In genomic region chr6:136612666-136613389, GRCh38 we compare ENCODE assay signal across 18 cellular contexts.
DNase-seq lines count a peak whose midpoint lies in the region; ATAC-seq and TF ChIP-seq lines count a peak whose summit lies in the region.
"Had no signal": no experiment of that assay in that cellular context is flagged by ENCODE, and none has a peak within 500 bp of the region (broad histone marks: within the 10 kb centered on the region; RNA-seq: fewer than 3 reads in every experiment).

No MANE protein-coding gene starts in this region.

- H2AFZ ChIP-seq in ACC112 (ENCODE audit: low read length, unreplicated experiment) (no peak overlapping the region), osteoblast (ENCODE audit: low read length) (no peak overlapping the region)

- no peaks in the 10 kb centered on the region; the same call in none of the 2 replicates for H3K27me3 Mint-ChIP-seq in HFFc6 (ENCODE audit: insufficient read depth)
- H3K27me3 Mint-ChIP-seq in WTC11 (ENCODE audit: low read depth), result no peaks in the 10 kb centered on the region
- no peaks in the 10 kb centered on the region for H3K27me3 Mint-ChIP-seq in activated CD4-positive, alpha-beta memory T cell treated with anti-CD3 and anti-CD28 coated beads for 36 hours
- H3K27me3 Mint-ChIP-seq: CD4-positive, alpha-beta memory T cell had no signal

- H3K4me3 ChIP-seq in ACC112 (ENCODE audit: low read depth, low read length) (no peak overlapping the region), osteoblast (ENCODE audit: insufficient read depth, low read length) (no peak overlapping the region), heart left ventricle (no peak overlapping the region)

- H4K20me1 ChIP-seq in osteoblast (ENCODE audit: insufficient read depth, low read length), result no peaks in the 10 kb centered on the region

- H3K79me2 ChIP-seq in ACC112 (ENCODE audit: control insufficient read depth, insufficient read depth, low read length, unreplicated experiment) (no peaks in the 10 kb centered on the region), osteoblast (ENCODE audit: insufficient read depth, low read length) (no peaks in the 10 kb centered on the region)

- CTCF ChIA-PET in WTC11 (lab: Charles Lee), result interaction anchor here (1.0 to 2.2 kb wide), 3 partner anchors 11 to 180 kb away, joined by 3 to 16 read pairs (median 6); partner anchors contain the start of gene MAP3K5
- CTCF ChIA-PET in activated CD4-positive, alpha-beta memory T cell treated with anti-CD3 and anti-CD28 coated beads for 36 hours (lab: Charles Lee), result interaction anchor here (1.1 to 4.0 kb wide), 3 partner anchors 32 to 179 kb away, joined by 3 to 19 read pairs (median 14); partner anchors contain the start of gene MAP3K5

- H3K27ac Mint-ChIP-seq in HFFc6 (peak overlapping the region; percentile 88), WTC11 (no peak overlapping the region)
- no peak overlapping the region for H3K27ac Mint-ChIP-seq in activated CD4-positive, alpha-beta memory T cell treated with anti-CD3 and anti-CD28 coated beads for 36 hours

- ATAC-seq in WTC11 (peak; percentile 43), heart left ventricle (no peak)

- intact Hi-C loops in heart left ventricle (cut with DNase I), result no loop called here
- intact Hi-C loops in activated CD4-positive, alpha-beta memory T cell treated with anti-CD3 and anti-CD28 coated beads for 36 hours (cut with micrococcal nuclease), result no loop called here

- peaks cover 77% of the 10 kb centered on the region for H3K4me1 Mint-ChIP-seq in HFFc6 (ENCODE audit: low read depth)
- peaks cover 60% of the 10 kb centered on the region for H3K4me1 Mint-ChIP-seq in WTC11
- H3K4me1 Mint-ChIP-seq in activated CD4-positive, alpha-beta memory T cell treated with anti-CD3 and anti-CD28 coated beads for 36 hours (ENCODE audit: low read depth), result peaks cover 15% of the 10 kb centered on the region

- H3K4me1 ChIP-seq in ACC112 (ENCODE audit: control insufficient read depth, insufficient read depth, low read length, unreplicated experiment) (peaks cover 63% of the 10 kb centered on the region), osteoblast (ENCODE audit: insufficient read depth, low read length) (peaks cover 41% of the 10 kb centered on the region), heart left ventricle (peaks cover 0 to 30% (median 0%) of the 10 kb centered on the region in 12 donors)

- H3K36me3 Mint-ChIP-seq in HFFc6 (ENCODE audit: low read depth) (peaks cover 47% of the 10 kb centered on the region), WTC11 (no peaks in the 10 kb centered on the region)
- H3K36me3 Mint-ChIP-seq in activated CD4-positive, alpha-beta memory T cell treated with anti-CD3 and anti-CD28 coated beads for 36 hours, result peaks cover 3% of the 10 kb centered on the region

- DNase-seq in HFFc6 (no peak), WTC11 (ENCODE audit: low spot score) (no peak), osteoblast (ENCODE audit: insufficient read length, low spot score, missing footprints) (no peak), COLO668 (lab: John Stamatoyannopoulos, UW; ENCODE audit: unreplicated experiment) (no peak), heart left ventricle (no peak)
- no peak for DNase-seq in activated CD4-positive, alpha-beta memory T cell treated with anti-CD3 and anti-CD28 coated beads for 36 hours
- DNase-seq: CD4-positive, alpha-beta memory T cell; DMS79; Karpas-422; MM.1S; NCI-H1092 treated with DMSO at 0.1 percent for 48 hours; NCI-H1694 treated with DMSO at 0.1 percent for 48 hours; NCI-H2107; NCI-H345; NCI-H526; OCI-M1; SHP77 treated with DMSO at 0.1 percent for 48 hours had no signal

- no peak overlapping the region for H3K4me3 Mint-ChIP-seq in HFFc6
- H3K4me3 Mint-ChIP-seq in WTC11, result peak overlapping the region; percentile 11; the same call in 1 of the 2 replicates
- no peak overlapping the region for H3K4me3 Mint-ChIP-seq in activated CD4-positive, alpha-beta memory T cell treated with anti-CD3 and anti-CD28 coated beads for 36 hours
- H3K4me3 Mint-ChIP-seq: CD4-positive, alpha-beta memory T cell had no signal

- TF ChIP-seq CTCF in HFFc6 (IDR thresholded peaks at IDR 0.05), result no peak
- TF ChIP-seq CTCF in WTC11 (IDR thresholded peaks at IDR 0.05), result no peak
- no peak for TF ChIP-seq CTCF in osteoblast (IDR thresholded peaks at IDR 0.05; ENCODE audit: extremely low read depth, low read depth, low read length)
- no peak for TF ChIP-seq CTCF in heart left ventricle (IDR thresholded peaks at IDR 0.05)

- 86 to 89% (median 87%) methylated on average over 6 of the region's 6 CpGs for WGBS in heart left ventricle, 4 donors

- H3K27me3 ChIP-seq in ACC112 (ENCODE audit: insufficient read depth, low read length), result no peaks in the 10 kb centered on the region
- H3K27me3 ChIP-seq in osteoblast (ENCODE audit: insufficient read depth, low read length), result no peaks in the 10 kb centered on the region
- no peaks in the 10 kb centered on the region for H3K27me3 ChIP-seq in heart left ventricle

- POLR2A ChIA-PET in WTC11 (lab: Charles Lee), result no interaction called here
- POLR2A ChIA-PET in activated CD4-positive, alpha-beta memory T cell treated with anti-CD3 and anti-CD28 coated beads for 36 hours (lab: Charles Lee), result no interaction called here

- H3K4me2 ChIP-seq in osteoblast (ENCODE audit: insufficient read depth, low read length), result no peak overlapping the region

- H3K27ac ChIP-seq in ACC112 (ENCODE audit: low read depth, low read length), result peak overlapping the region; percentile 60
- H3K27ac ChIP-seq in osteoblast (ENCODE audit: low read depth, low read length), result peak overlapping the region; percentile 0
- H3K27ac ChIP-seq in heart left ventricle, result no peak overlapping the region

- no peak for TF ChIP-seq POLR2A in heart left ventricle (IDR thresholded peaks at IDR 0.05)

- no peaks in the 10 kb centered on the region; the same call in 1 of the 2 replicates for H3K9me3 Mint-ChIP-seq in HFFc6
- no peaks in the 10 kb centered on the region for H3K9me3 Mint-ChIP-seq in WTC11
- H3K9me3 Mint-ChIP-seq in activated CD4-positive, alpha-beta memory T cell treated with anti-CD3 and anti-CD28 coated beads for 36 hours, result no peaks in the 10 kb centered on the region
- H3K9me3 Mint-ChIP-seq: CD4-positive, alpha-beta memory T cell had no signal

- H3K9me3 ChIP-seq in osteoblast (ENCODE audit: low read depth, low read length) (no peaks in the 10 kb centered on the region), heart left ventricle (no peaks in the 10 kb centered on the region)

- H3K36me3 ChIP-seq in ACC112 (ENCODE audit: insufficient read depth, low read length), result no peaks in the 10 kb centered on the region
- no peaks in the 10 kb centered on the region for H3K36me3 ChIP-seq in osteoblast (ENCODE audit: insufficient read depth, low read length)
- H3K36me3 ChIP-seq in heart left ventricle, result peaks cover 0 to 37% (median 16%) of the 10 kb centered on the region in 9 donors

TF ChIP-seq in WTC11, 78 proteins besides CTCF, POLR2A, EP300 and RAD21 (continues in another document):
- TF ChIP-seq ELF4 (CRISPR knock-in tag; IDR thresholded peaks at IDR 0.05; ENCODE audit: low read depth), result no peak
- no peak for TF ChIP-seq OVOL2 (CRISPR knock-in tag; IDR thresholded peaks at IDR 0.05; ENCODE audit: borderline replicate concordance)
- TF ChIP-seq HMGA2 (CRISPR knock-in tag; IDR thresholded peaks at IDR 0.05), result no peak
- TF ChIP-seq KAT7 (CRISPR knock-in tag; IDR thresholded peaks at IDR 0.05; ENCODE audit: borderline replicate concordance), result no peak
- TF ChIP-seq AR (CRISPR knock-in tag; IDR thresholded peaks at IDR 0.05), result no peak
- TF ChIP-seq NR2C2 (CRISPR knock-in tag; IDR thresholded peaks at IDR 0.05), result no peak
- no peak for TF ChIP-seq TEAD4 (CRISPR knock-in tag; IDR thresholded peaks at IDR 0.05)
- no peak for TF ChIP-seq MYBL2 (CRISPR knock-in tag; IDR thresholded peaks at IDR 0.05)
- no peak for TF ChIP-seq IRF2 (CRISPR knock-in tag; IDR thresholded peaks at IDR 0.05; ENCODE audit: borderline replicate concordance, low read depth)
- TF ChIP-seq ZBTB43 (CRISPR knock-in tag; IDR thresholded peaks at IDR 0.05), result no peak
- TF ChIP-seq GABPB1 (CRISPR knock-in tag; IDR thresholded peaks at IDR 0.05), result no peak
- no peak for TF ChIP-seq TEAD1 (CRISPR knock-in tag; IDR thresholded peaks at IDR 0.05)
- no peak for TF ChIP-seq CBFB (CRISPR knock-in tag; IDR thresholded peaks at IDR 0.05; ENCODE audit: low read depth)
- TF ChIP-seq SMAD3 (CRISPR knock-in tag; IDR thresholded peaks at IDR 0.05; ENCODE audit: borderline replicate concordance), result no peak

Comparison
In these comparisons a context has a peak if more than half of its experiments do, and no peak if none do; other contexts are left out.
1. H3K27ac ChIP-seq: peak in ACC112 (single experiment) and osteoblast (single experiment); none in heart left ventricle (0 of 12).